9 cellular contexts compared by ENCODE assay signal in the genomic region with DNA sequence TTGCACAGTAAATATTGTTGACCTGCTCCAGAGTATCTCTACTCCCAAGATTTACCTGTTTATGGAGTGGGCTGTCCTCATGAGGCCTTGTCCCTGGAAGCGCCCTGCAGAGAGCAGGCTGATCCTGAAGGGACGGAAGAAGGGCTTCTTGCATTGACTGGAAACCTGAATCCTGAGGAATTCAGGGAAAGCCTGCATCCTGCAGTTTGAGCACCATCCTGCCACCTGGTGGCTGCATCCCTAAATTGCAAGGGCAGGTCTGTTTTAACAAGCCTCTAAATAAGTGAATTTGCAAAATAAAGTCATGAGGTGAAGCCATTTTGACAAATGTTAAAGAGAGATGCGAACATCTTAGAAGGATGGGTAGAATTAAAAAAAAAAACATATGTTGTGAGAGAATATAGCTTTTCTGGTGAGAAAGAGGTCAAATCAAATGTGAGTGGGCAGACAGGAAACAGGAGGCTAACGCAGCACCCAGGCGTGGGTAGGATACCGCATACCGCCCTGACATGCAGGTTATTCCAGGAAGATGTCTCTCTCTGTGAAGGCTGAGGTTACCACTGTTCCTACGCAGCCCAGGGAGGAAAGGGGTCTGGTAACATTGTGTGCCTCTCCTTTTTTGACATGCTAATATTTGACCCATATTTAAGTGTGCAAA.
DNase-seq lines count a peak whose midpoint lies in the region; ATAC-seq and TF ChIP-seq lines count a peak whose summit lies in the region.
"Had no signal": no experiment of that assay in that cellular context is flagged by ENCODE, and none has a peak within 500 bp of the region (broad histone marks: within the 10 kb centered on the region; RNA-seq: fewer than 3 reads in every experiment).

No MANE protein-coding gene starts in this region.

- H3K4me1 ChIP-seq in PC-3 (ENCODE audit: insufficient read depth, low read length) (0 out of 2 replicates have a peak, but pooled peaks cover 6% of the 10 kb centered on the region), right cardiac atrium (ENCODE audit: control insufficient read depth, insufficient read depth, low read length) (peaks cover 4% of the 10 kb centered on the region)

- no peaks in the 10 kb centered on the region for H3F3A ChIP-seq in PC-3 (ENCODE audit: low read length, unreplicated experiment)

- intact Hi-C loops in PC-3 (cut with micrococcal nuclease), result loop anchor here (1.0 to 5.0 kb wide), 6 partner anchors 155 to 1010 kb away; partner anchors contain the start of gene ID2
- intact Hi-C loops in right cardiac atrium (cut with DNase I), result no loop called here

- H3K27ac Mint-ChIP-seq in stimulated activated memory B cell treated with anti-CD40 and anti-IgM and Interleukin-4, amounts not matched to agents 10 μg/mL and 1 μg/mL and 100 μg/mL, for 72 hours, result no peak overlapping the region
- H3K27ac Mint-ChIP-seq: dendritic cell treated with granulocyte-macrophage colony-stimulating factor and Interleukin-4, amounts not matched to agents 40 ng/mL and 50 ng/mL, for 4 days had no signal

- H3K4me3 ChIP-seq in PC-3 (ENCODE audit: low read length), result no peak overlapping the region
- H3K4me3 ChIP-seq in right cardiac atrium (ENCODE audit: low read length), result no peak overlapping the region

- no peaks in the 10 kb centered on the region for H3K9me3 Mint-ChIP-seq in stimulated activated memory B cell treated with anti-CD40 and anti-IgM and Interleukin-4, amounts not matched to agents 10 μg/mL and 1 μg/mL and 100 μg/mL, for 72 hours
- H3K9me3 Mint-ChIP-seq: dendritic cell treated with granulocyte-macrophage colony-stimulating factor and Interleukin-4, amounts not matched to agents 40 ng/mL and 50 ng/mL, for 4 days had no signal

- WGBS in right cardiac atrium, result 88% methylated on average over 8 of the region's 8 CpGs

- H3K9me3 ChIP-seq in PC-3 (ENCODE audit: low read length), result no peaks in the 10 kb centered on the region
- no peaks in the 10 kb centered on the region for H3K9me3 ChIP-seq in right cardiac atrium (ENCODE audit: control insufficient read depth, low read length)

- TF ChIP-seq CTCF in PC-3 (conservative IDR thresholded peaks at IDR 0.05; ENCODE audit: low read depth, low read length), result peak; percentile 92

- H3K27me3 Mint-ChIP-seq in stimulated activated memory B cell treated with anti-CD40 and anti-IgM and Interleukin-4, amounts not matched to agents 10 μg/mL and 1 μg/mL and 100 μg/mL, for 72 hours, result peaks cover 7% of the 10 kb centered on the region

- H3K27me3 ChIP-seq in PC-3 (ENCODE audit: low read length), result no peaks in the 10 kb centered on the region
- H3K27me3 ChIP-seq in right cardiac atrium (ENCODE audit: control insufficient read depth, insufficient read depth), result no peaks in the 10 kb centered on the region

- no peaks in the 10 kb centered on the region for H3K79me2 ChIP-seq in PC-3 (ENCODE audit: low read length)

- no peaks in the 10 kb centered on the region for H4K20me1 ChIP-seq in PC-3 (ENCODE audit: low read length)

- H3K9me2 ChIP-seq in PC-3 (replicated peaks; ENCODE audit: low read length), result no peaks in the 10 kb centered on the region

- DNase-seq in NCI-H2171 treated with DMSO at 0.1 percent for 48 hours (lab: John Stamatoyannopoulos, UW), result peak; percentile 19
- DNase-seq in NCI-H2171 (lab: John Stamatoyannopoulos, UW), result no peak
- peak; percentile 88 for DNase-seq in PC-3
- DNase-seq in activated effector memory CD4-positive, alpha-beta T cell treated with Interleukin-2 at 50 U/mL for 16 hours, result peak; percentile 10
- peak in 2 of 3 donors; percentile 63 to 67 for DNase-seq in right cardiac atrium
- DNase-seq in stimulated activated CD4-positive, alpha-beta T cell treated with anti-CD3 and anti-CD28 coated beads, Interleukin-2, amount 100 ng/mL, for 48 hours, result peak; percentile 61 to 65
- no peak for DNase-seq in NCI-H1092 treated with DMSO at 0.1 percent for 48 hours (lab: John Stamatoyannopoulos, UW)

- POLR2A ChIA-PET in PC-3 (lab: Charles Lee; ENCODE audit: unreplicated experiment), result no interaction called here

- no peaks in the 10 kb centered on the region for H3K4me1 Mint-ChIP-seq in stimulated activated memory B cell treated with anti-CD40 and anti-IgM and Interleukin-4, amounts not matched to agents 10 μg/mL and 1 μg/mL and 100 μg/mL, for 72 hours

- ATAC-seq in PC-3, result peak; percentile 74
- no peak for ATAC-seq in right cardiac atrium
- no peak for ATAC-seq in stimulated activated memory B cell treated with anti-CD40 and anti-IgM and Interleukin-4, amounts not matched to agents 10 μg/mL and 1 μg/mL and 100 μg/mL, for 72 hours

- H3K36me3 Mint-ChIP-seq in stimulated activated memory B cell treated with anti-CD40 and anti-IgM and Interleukin-4, amounts not matched to agents 10 μg/mL and 1 μg/mL and 100 μg/mL, for 72 hours, result no peaks in the 10 kb centered on the region

- H2AFZ ChIP-seq in PC-3 (ENCODE audit: low read length), result peak overlapping the region; percentile 10; the same call in 1 of the 2 replicates

- no TSS peak for BruUV-seq in PC-3 (replicated peaks; lab: Mats Ljungman, UMichigan)

- no peak overlapping the region for H3K9ac ChIP-seq in PC-3 (ENCODE audit: low read length)

- H3K4me2 ChIP-seq in PC-3 (ENCODE audit: low read length), result no peak overlapping the region

- H3K27ac ChIP-seq in PC-3 (ENCODE audit: low read length), result no peak overlapping the region
- no peak overlapping the region for H3K27ac ChIP-seq in right cardiac atrium (ENCODE audit: low read length)

- no peak overlapping the region for H3K4me3 Mint-ChIP-seq in stimulated activated memory B cell treated with anti-CD40 and anti-IgM and Interleukin-4, amounts not matched to agents 10 μg/mL and 1 μg/mL and 100 μg/mL, for 72 hours
- H3K4me3 Mint-ChIP-seq: dendritic cell treated with granulocyte-macrophage colony-stimulating factor and Interleukin-4, amounts not matched to agents 40 ng/mL and 50 ng/mL, for 4 days had no signal

- no peaks in the 10 kb centered on the region for H3K36me3 ChIP-seq in PC-3 (ENCODE audit: low read depth, low read length)

- CTCF ChIA-PET in PC-3 (lab: Charles Lee), result interaction anchor here (0.8 kb wide), 1 partner anchor 245 kb away, joined by 6 read pairs; no protein-coding TSS in a partner anchor

Comparison
In these comparisons a context has a peak if more than half of its experiments do, and no peak if none do; other contexts are left out.
1. DNase-seq: peak in NCI-H2171 treated with DMSO at 0.1 percent for 48 hours (single experiment), PC-3 (single experiment), activated effector memory CD4-positive, alpha-beta T cell treated with Interleukin-2 at 50 U/mL for 16 hours (single experiment), right cardiac atrium (2 of 3) and stimulated activated CD4-positive, alpha-beta T cell treated with anti-CD3 and anti-CD28 coated beads, Interleukin-2, amount 100 ng/mL, for 48 hours (2 of 2); none in NCI-H2171 (single experiment) and NCI-H1092 treated with DMSO at 0.1 percent for 48 hours (single experiment).